Comparison of ENCODE assay signal across 8 cellular contexts in the genomic region with DNA sequence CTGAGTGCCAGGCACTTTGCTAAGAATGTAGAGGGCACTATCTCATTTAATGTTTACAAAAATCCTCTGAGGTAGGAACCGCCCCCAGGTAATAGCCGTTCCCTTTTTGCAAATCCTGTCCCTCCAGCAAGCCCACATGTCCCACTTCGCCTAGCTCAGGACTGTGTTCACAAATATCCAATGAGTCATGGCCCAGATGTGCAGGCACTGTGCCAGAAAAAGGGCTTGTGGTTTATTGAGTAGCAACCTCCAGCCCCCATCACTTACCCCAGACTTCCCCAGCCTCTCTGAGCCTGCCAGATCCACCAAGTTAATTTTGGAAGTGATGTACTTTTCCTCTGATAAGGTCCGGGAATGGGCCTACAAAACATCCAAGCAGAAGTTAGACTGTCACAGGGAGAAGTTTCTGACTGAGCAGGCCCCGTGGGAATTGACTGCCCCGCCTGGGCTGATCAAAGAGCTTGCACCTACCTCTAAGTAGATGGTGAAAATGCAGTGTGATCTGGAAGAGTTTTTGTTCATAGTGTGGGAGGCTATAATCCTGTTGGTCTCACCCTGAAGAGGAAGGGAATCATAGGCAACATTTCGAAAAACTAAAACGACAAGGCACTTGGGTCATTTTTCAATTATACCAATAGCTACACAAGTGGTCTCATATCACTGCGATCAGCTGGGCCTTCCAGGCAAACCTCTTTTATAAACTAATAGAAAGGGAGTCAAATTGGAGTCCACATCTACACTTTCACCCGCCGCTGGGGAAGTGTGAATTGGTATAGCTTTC. TPM values are rescaled to one million over a fixed set of nuclear protein-coding genes. Genes with fewer than 3 reads are reported as not detected.
A peak's percentile ranks its signal among the peaks of the same experiment; 100 is the strongest.
DNase-seq lines count a peak whose midpoint lies in the region; ATAC-seq and TF ChIP-seq lines count a peak whose summit lies in the region.

No MANE protein-coding gene starts in this region.

- intact Hi-C loops in vagina (cut with DNase I), result no loop called here
- intact Hi-C loops in activated T-helper 2 cell treated with anti-CD3 and anti-CD28 coated beads, Interferon-gamma antibody, Interleukin-2, Interleukin-4, amounts not matched to agents 10 μg/mL and 5 μg/mL and 100 μg/mL, durations not matched to agents 14 hours and 24 hours and 36 hours (cut with micrococcal nuclease), result no loop called here

- H3K27me3 ChIP-seq in AG04450 (ENCODE audit: control insufficient read depth, insufficient read depth, low read length) (peaks cover 5% of the 10 kb centered on the region), vagina (no peaks in the 10 kb centered on the region)

- POLR2A ChIA-PET in AG04450 (lab: Yijun Ruan, JAX), result interaction anchor here (0.5 to 0.6 kb wide), 2 partner anchors 171 to 290 kb away, joined by 3 read pairs; no protein-coding TSS in a partner anchor
- POLR2A ChIA-PET in activated naive CD8-positive, alpha-beta T cell treated with anti-CD3 and anti-CD28 coated beads, Interleukin-2, amount 10 ng/mL, durations not matched to agents 7 days and 5 days (lab: Charles Lee), result no interaction called here

- no peak overlapping the region for H3K4me3 Mint-ChIP-seq in activated naive CD8-positive, alpha-beta T cell treated with anti-CD3 and anti-CD28 coated beads, Interleukin-2, amount 10 ng/mL, durations not matched to agents 7 days and 5 days
- H3K4me3 Mint-ChIP-seq in activated T-helper 2 cell treated with anti-CD3 and anti-CD28 coated beads, Interferon-gamma antibody, Interleukin-2, Interleukin-4, amounts not matched to agents 10 μg/mL and 5 μg/mL and 100 μg/mL, durations not matched to agents 14 hours and 24 hours and 36 hours (ENCODE audit: low read depth), result no peak overlapping the region

- ATAC-seq in GM21423 (IDR thresholded peaks at IDR 0.05; ENCODE audit: unreplicated experiment), result peak; percentile 63
- ATAC-seq in activated naive CD8-positive, alpha-beta T cell treated with anti-CD3 and anti-CD28 coated beads, Interleukin-2, amount 10 ng/mL, durations not matched to agents 7 days and 5 days (ENCODE audit: low read depth), result peak; percentile 30

- H3K27ac ChIP-seq in AG04450 (ENCODE audit: low read depth, low read length), result no peak overlapping the region
- H3K27ac ChIP-seq in vagina, result no peak overlapping the region

- peaks cover 11% of the 10 kb centered on the region for H3K4me1 ChIP-seq in vagina

- no peaks in the 10 kb centered on the region for H3K9me3 Mint-ChIP-seq in activated naive CD8-positive, alpha-beta T cell treated with anti-CD3 and anti-CD28 coated beads, Interleukin-2, amount 10 ng/mL, durations not matched to agents 7 days and 5 days
- no peaks in the 10 kb centered on the region for H3K9me3 Mint-ChIP-seq in activated T-helper 2 cell treated with anti-CD3 and anti-CD28 coated beads, Interferon-gamma antibody, Interleukin-2, Interleukin-4, amounts not matched to agents 10 μg/mL and 5 μg/mL and 100 μg/mL, durations not matched to agents 14 hours and 24 hours and 36 hours

- no peaks in the 10 kb centered on the region for H3K36me3 Mint-ChIP-seq in activated naive CD8-positive, alpha-beta T cell treated with anti-CD3 and anti-CD28 coated beads, Interleukin-2, amount 10 ng/mL, durations not matched to agents 7 days and 5 days
- H3K36me3 Mint-ChIP-seq in activated T-helper 2 cell treated with anti-CD3 and anti-CD28 coated beads, Interferon-gamma antibody, Interleukin-2, Interleukin-4, amounts not matched to agents 10 μg/mL and 5 μg/mL and 100 μg/mL, durations not matched to agents 14 hours and 24 hours and 36 hours (ENCODE audit: low read depth), result no peaks in the 10 kb centered on the region

- H3K4me3 ChIP-seq in AG04450 (ENCODE audit: low read depth, low read length) (no peak overlapping the region), vagina (no peak overlapping the region)

- no peak for TF ChIP-seq POLR2A in vagina (IDR thresholded peaks at IDR 0.05)

- H3K9me3 ChIP-seq in AG04450 (ENCODE audit: control insufficient read depth, insufficient read depth, low read length), result no peaks in the 10 kb centered on the region
- H3K9me3 ChIP-seq in vagina, result no peaks in the 10 kb centered on the region

- no peak overlapping the region for H3K27ac Mint-ChIP-seq in activated naive CD8-positive, alpha-beta T cell treated with anti-CD3 and anti-CD28 coated beads, Interleukin-2, amount 10 ng/mL, durations not matched to agents 7 days and 5 days
- H3K27ac Mint-ChIP-seq in activated T-helper 2 cell treated with anti-CD3 and anti-CD28 coated beads, Interferon-gamma antibody, Interleukin-2, Interleukin-4, amounts not matched to agents 10 μg/mL and 5 μg/mL and 100 μg/mL, durations not matched to agents 14 hours and 24 hours and 36 hours, result no peak overlapping the region

- CTCF ChIA-PET in AG04450 (lab: Charles Lee), result interaction anchor here (1.8 kb wide), 1 partner anchor 57 kb away, joined by 5 read pairs; no protein-coding TSS in a partner anchor

- H3K27me3 Mint-ChIP-seq in activated naive CD8-positive, alpha-beta T cell treated with anti-CD3 and anti-CD28 coated beads, Interleukin-2, amount 10 ng/mL, durations not matched to agents 7 days and 5 days, result no peaks in the 10 kb centered on the region
- no peaks in the 10 kb centered on the region for H3K27me3 Mint-ChIP-seq in activated T-helper 2 cell treated with anti-CD3 and anti-CD28 coated beads, Interferon-gamma antibody, Interleukin-2, Interleukin-4, amounts not matched to agents 10 μg/mL and 5 μg/mL and 100 μg/mL, durations not matched to agents 14 hours and 24 hours and 36 hours (ENCODE audit: low read depth)

- no peaks in the 10 kb centered on the region for H3K36me3 ChIP-seq in vagina

- DNase-seq in AG04450 (ENCODE audit: low read depth, low spot score) (peak; percentile 87), NOMO-1 treated with dmso at 0.1 percent for 144 hours (lab: John Stamatoyannopoulos, UW; ENCODE audit: unreplicated experiment) (peak; percentile 36), inferior parietal cortex (ENCODE audit: extremely low spot score) (peak; percentile 81), vagina (ENCODE audit: extremely low spot score in 2 of 2) (no peak)
- no peak for DNase-seq in activated naive CD8-positive, alpha-beta T cell treated with anti-CD3 and anti-CD28 coated beads, Interleukin-2, amount 10 ng/mL, durations not matched to agents 7 days and 5 days
- DNase-seq in stimulated activated CD4-positive, alpha-beta T cell treated with anti-CD3 and anti-CD28 coated beads, Interleukin-4, amount 100 ng/mL, for 4 hours, result peak; percentile 16 to 52
- no peak for DNase-seq in activated T-helper 2 cell treated with anti-CD3 and anti-CD28 coated beads, Interferon-gamma antibody, Interleukin-2, Interleukin-4, amounts not matched to agents 10 μg/mL and 5 μg/mL and 100 μg/mL, durations not matched to agents 14 hours and 24 hours and 36 hours (ENCODE audit: low spot score)

- H3K4me1 Mint-ChIP-seq in activated naive CD8-positive, alpha-beta T cell treated with anti-CD3 and anti-CD28 coated beads, Interleukin-2, amount 10 ng/mL, durations not matched to agents 7 days and 5 days, result peaks cover 4% of the 10 kb centered on the region
- H3K4me1 Mint-ChIP-seq in activated T-helper 2 cell treated with anti-CD3 and anti-CD28 coated beads, Interferon-gamma antibody, Interleukin-2, Interleukin-4, amounts not matched to agents 10 μg/mL and 5 μg/mL and 100 μg/mL, durations not matched to agents 14 hours and 24 hours and 36 hours (ENCODE audit: low read depth), result peaks cover 5% of the 10 kb centered on the region

- TF ChIP-seq CTCF in AG04450 (IDR thresholded peaks at IDR 0.05; ENCODE audit: low read depth, low read length) (no peak), vagina (IDR thresholded peaks at IDR 0.05) (no peak)

RNA-seq across cellular contexts. Expression of a gene that starts 15.7 kb away (rescaled TPM):
- polyA plus RNA-seq in AG04450 (2011; rRNA removed), result 3.0 and 4.0 TPM in 2 replicates
- 1.8 and 2.0 TPM in 2 replicates for polyA minus RNA-seq in AG04450 (2011; rRNA and poly(A)+ RNA removed)
- total RNA-seq in activated naive CD8-positive, alpha-beta T cell treated with anti-CD3 and anti-CD28 coated beads, Interleukin-2, amount 10 ng/mL, durations not matched to agents 7 days and 5 days, result 1 to 10 TPM; 4.5 TPM
- total RNA-seq in vagina, result 0.98 TPM
- total RNA-seq in activated T-helper 2 cell treated with anti-CD3 and anti-CD28 coated beads, Interferon-gamma antibody, Interleukin-2, Interleukin-4, amounts not matched to agents 10 μg/mL and 5 μg/mL and 100 μg/mL, durations not matched to agents 14 hours and 24 hours and 36 hours, result 3.5 and 4.4 TPM in 2 replicates

RNA-seq across cellular contexts. Expression of a gene that starts 15.8 kb away (rescaled TPM):
- polyA plus RNA-seq in AG04450 (2011; rRNA removed), result 17.4 and 20.1 TPM in 2 replicates
- polyA minus RNA-seq in AG04450 (2011; rRNA and poly(A)+ RNA removed), result 29.1 and 47.1 TPM in 2 replicates
- 10 to 100 TPM; 23.1 to 23.5 TPM for total RNA-seq in activated naive CD8-positive, alpha-beta T cell treated with anti-CD3 and anti-CD28 coated beads, Interleukin-2, amount 10 ng/mL, durations not matched to agents 7 days and 5 days
- 10.1 TPM for total RNA-seq in vagina
- total RNA-seq in activated T-helper 2 cell treated with anti-CD3 and anti-CD28 coated beads, Interferon-gamma antibody, Interleukin-2, Interleukin-4, amounts not matched to agents 10 μg/mL and 5 μg/mL and 100 μg/mL, durations not matched to agents 14 hours and 24 hours and 36 hours, result 35.7 and 40.9 TPM in 2 replicates

Comparison
In these comparisons a context has a peak if more than half of its experiments do, and no peak if none do; other contexts are left out.
1. DNase-seq: peak in AG04450 (single experiment), NOMO-1 treated with dmso at 0.1 percent for 144 hours (single experiment), inferior parietal cortex (single experiment) and stimulated activated CD4-positive, alpha-beta T cell treated with anti-CD3 and anti-CD28 coated beads, Interleukin-4, amount 100 ng/mL, for 4 hours (2 of 2); none in activated naive CD8-positive, alpha-beta T cell treated with anti-CD3 and anti-CD28 coated beads, Interleukin-2, amount 10 ng/mL, durations not matched to agents 7 days and 5 days (single experiment), vagina (0 of 2) and activated T-helper 2 cell treated with anti-CD3 and anti-CD28 coated beads, Interferon-gamma antibody, Interleukin-2, Interleukin-4, amounts not matched to agents 10 μg/mL and 5 μg/mL and 100 μg/mL, durations not matched to agents 14 hours and 24 hours and 36 hours (single experiment).